In genomic region chr12:121240484-121241202, GRCh38 we compare ENCODE assay signal across 8 cellular contexts. TPM values are rescaled to one million over a fixed set of nuclear protein-coding genes. Genes with fewer than 3 reads are reported as not detected.
DNase-seq lines count a peak whose midpoint lies in the region; ATAC-seq and TF ChIP-seq lines count a peak whose summit lies in the region.

No MANE protein-coding gene starts in this region.

- H3K27me3 Mint-ChIP-seq in MCF 10A (ENCODE audit: insufficient read depth, unreplicated experiment) = no peaks in the 10 kb centered on the region
- H3K27me3 Mint-ChIP-seq in activated naive CD8-positive, alpha-beta T cell treated with anti-CD3 and anti-CD28 coated beads, Interleukin-2, amount 50 U/mL, for 24 hours = no peaks in the 10 kb centered on the region

- H3K4me3 Mint-ChIP-seq in MCF 10A (ENCODE audit: unreplicated experiment) = no peak overlapping the region
- H3K4me3 Mint-ChIP-seq in activated naive CD8-positive, alpha-beta T cell treated with anti-CD3 and anti-CD28 coated beads, Interleukin-2, amount 50 U/mL, for 24 hours = peak overlapping the region; percentile 59

- no peaks in the 10 kb centered on the region for H3K4me1 Mint-ChIP-seq in MCF 10A (ENCODE audit: insufficient read depth, unreplicated experiment)
- H3K4me1 Mint-ChIP-seq in activated naive CD8-positive, alpha-beta T cell treated with anti-CD3 and anti-CD28 coated beads, Interleukin-2, amount 50 U/mL, for 24 hours = peaks cover 38% of the 10 kb centered on the region

- H3K27ac Mint-ChIP-seq in MCF 10A (ENCODE audit: low read depth, unreplicated experiment) = no peak overlapping the region
- H3K27ac Mint-ChIP-seq in activated naive CD8-positive, alpha-beta T cell treated with anti-CD3 and anti-CD28 coated beads, Interleukin-2, amount 50 U/mL, for 24 hours = peak overlapping the region; percentile 89

- DNase-seq in breast epithelium (ENCODE audit: low spot score in 2 of 2) (peak; percentile 71 to 78), MCF 10A (ENCODE audit: unreplicated experiment) (no peak), left kidney (ENCODE audit: low read depth, low spot score) (peak; percentile 95), GM23248 (no peak), LoVo (ENCODE audit: low spot score) (no peak)
- DNase-seq in activated naive CD8-positive, alpha-beta T cell treated with anti-CD3 and anti-CD28 coated beads, Interleukin-2, amount 50 U/mL, for 24 hours = peak; percentile 77
- DNase-seq in stimulated activated CD4-positive, alpha-beta T cell treated with anti-CD3 and anti-CD28 coated beads, TNF-alpha, amount 100 ng/mL, for 24 hours (ENCODE audit: low read depth in 3 of 3) = peak; percentile 54 to 78 (median 59)

- CTCF ChIA-PET in MCF 10A (lab: Yijun Ruan, JAX) = interaction anchor here (0.6 to 0.7 kb wide), 2 partner anchors 263 to 792 kb away, joined by 3 to 4 read pairs; no protein-coding TSS in a partner anchor

- H3K4me3 ChIP-seq in breast epithelium = peak overlapping the region; percentile 20 to 63 (median 46)
- H3K4me3 ChIP-seq in GM23248 = no peak overlapping the region

- no peaks in the 10 kb centered on the region for H3K36me3 ChIP-seq in breast epithelium
- H3K36me3 ChIP-seq in GM23248 (ENCODE audit: low read depth) = peaks cover 7% of the 10 kb centered on the region; the same call in 1 of the 2 replicates

- in situ Hi-C loops in GM23248 (cut with MboI) = no loop called here

- peaks cover 46% of the 10 kb centered on the region for H3K36me3 Mint-ChIP-seq in MCF 10A (ENCODE audit: insufficient read depth, unreplicated experiment)
- peaks cover 25% of the 10 kb centered on the region for H3K36me3 Mint-ChIP-seq in activated naive CD8-positive, alpha-beta T cell treated with anti-CD3 and anti-CD28 coated beads, Interleukin-2, amount 50 U/mL, for 24 hours (ENCODE audit: low read depth)

- peak; percentile 72 for ATAC-seq in activated naive CD8-positive, alpha-beta T cell treated with anti-CD3 and anti-CD28 coated beads, Interleukin-2, amount 50 U/mL, for 24 hours
- no peak for ATAC-seq in GM21825 (IDR thresholded peaks at IDR 0.05; ENCODE audit: unreplicated experiment)

- H3K79me2 ChIP-seq in GM23248 (ENCODE audit: insufficient read depth) = no peaks in the 10 kb centered on the region

- no peaks in the 10 kb centered on the region for H3K4me1 ChIP-seq in breast epithelium
- no peaks in the 10 kb centered on the region for H3K4me1 ChIP-seq in GM23248 (ENCODE audit: insufficient read depth)

- no peaks in the 10 kb centered on the region for H3K9me3 ChIP-seq in breast epithelium
- H3K9me3 ChIP-seq in GM23248 (ENCODE audit: low read depth) = no peaks in the 10 kb centered on the region

- no peaks in the 10 kb centered on the region for H3K9me2 ChIP-seq in GM23248 (ENCODE audit: insufficient read depth)

- no peak for TF ChIP-seq POLR2A in breast epithelium (IDR thresholded peaks at IDR 0.05)

- no peaks in the 10 kb centered on the region for H3F3A ChIP-seq in GM23248 (ENCODE audit: insufficient read depth)

- H3K27me3 ChIP-seq in breast epithelium (no peaks in the 10 kb centered on the region), GM23248 (replicated peaks; ENCODE audit: insufficient read depth) (no peaks in the 10 kb centered on the region)

- H4K20me1 ChIP-seq in GM23248 (ENCODE audit: insufficient read depth) = no peaks in the 10 kb centered on the region

- H3K27ac ChIP-seq in breast epithelium = peak overlapping the region; percentile 80 to 84
- no peak overlapping the region for H3K27ac ChIP-seq in GM23248

- TF ChIP-seq CTCF in breast epithelium (IDR thresholded peaks at IDR 0.05) (no peak), MCF 10A (IDR thresholded peaks at IDR 0.05; ENCODE audit: unreplicated experiment) (no peak)

- POLR2A ChIA-PET in MCF 10A (lab: Yijun Ruan, JAX) = interaction anchor here (1.3 kb wide), 1 partner anchor 25 kb away, joined by 3 read pairs; no protein-coding TSS in a partner anchor

- no peak overlapping the region for H3K4me2 ChIP-seq in GM23248 (ENCODE audit: unreplicated experiment)

- 42 to 51% methylated on average over 29 to 41 of the region's 41 CpGs for WGBS in GM23248 (ENCODE audit: low coverage in 1 of 2, low lambda C conversion rate in 2 of 2, missing lambda C conversion rate in 2 of 2), 2 experiments

- intact Hi-C loops in breast epithelium (cut with DNase I; ENCODE audit: low total_unique reads) = no loop called here
- intact Hi-C loops in MCF 10A (cut with micrococcal nuclease) = no loop called here

- H3K9ac ChIP-seq in GM23248 = no peak overlapping the region

- no peak overlapping the region for H2AFZ ChIP-seq in GM23248

- BruUV-seq in MCF 10A (replicated peaks; lab: Mats Ljungman, UMichigan) = no TSS peak

- H3K9me3 Mint-ChIP-seq in MCF 10A (ENCODE audit: unreplicated experiment) = no peaks in the 10 kb centered on the region
- H3K9me3 Mint-ChIP-seq in activated naive CD8-positive, alpha-beta T cell treated with anti-CD3 and anti-CD28 coated beads, Interleukin-2, amount 50 U/mL, for 24 hours = no peaks in the 10 kb centered on the region

RNA-seq across cellular contexts. Expression of gene P2RX4, which starts 30.7 kb away (rescaled TPM):
- total RNA-seq in breast epithelium = 100 to 1,000 TPM in 1 of 3 donors, 10 to 100 TPM in 2; 62.9 to 114 (median 86.9) TPM
- total RNA-seq in MCF 10A (2022) = 8.1 and 10.7 TPM in 2 replicates
- 27.9 and 52.0 TPM in 2 replicates for total RNA-seq in GM23248 (2014; rRNA removed; shearing (Covaris generic))
- polyA plus RNA-seq in GM23248 (2016; fragmentation: Nextera tagmentation; extraction: Ambion mirVana) = 18.5 TPM in 2 replicates

RNA-seq across cellular contexts. Expression of gene CAMKK2, which starts 55.9 kb away (rescaled TPM):
- total RNA-seq in breast epithelium (10 to 100 TPM; 27.4 to 32.0 (median 29.2) TPM), MCF 10A (2022) (31.9 and 36.3 TPM in 2 replicates)
- 15.9 and 20.1 TPM in 2 replicates for total RNA-seq in GM23248 (2014; rRNA removed; shearing (Covaris generic))
- 29.8 TPM in 2 replicates for polyA plus RNA-seq in GM23248 (2016; fragmentation: Nextera tagmentation; extraction: Ambion mirVana)

Comparison
In these comparisons a context has a peak if more than half of its experiments do, and no peak if none do; other contexts are left out.
1. DNase-seq: peak in breast epithelium (2 of 2), activated naive CD8-positive, alpha-beta T cell treated with anti-CD3 and anti-CD28 coated beads, Interleukin-2, amount 50 U/mL, for 24 hours (single experiment), left kidney (single experiment) and stimulated activated CD4-positive, alpha-beta T cell treated with anti-CD3 and anti-CD28 coated beads, TNF-alpha, amount 100 ng/mL, for 24 hours (3 of 3); none in MCF 10A (single experiment), GM23248 (single experiment) and LoVo (single experiment).